12 cellular contexts compared by ENCODE assay signal in the genomic region with DNA sequence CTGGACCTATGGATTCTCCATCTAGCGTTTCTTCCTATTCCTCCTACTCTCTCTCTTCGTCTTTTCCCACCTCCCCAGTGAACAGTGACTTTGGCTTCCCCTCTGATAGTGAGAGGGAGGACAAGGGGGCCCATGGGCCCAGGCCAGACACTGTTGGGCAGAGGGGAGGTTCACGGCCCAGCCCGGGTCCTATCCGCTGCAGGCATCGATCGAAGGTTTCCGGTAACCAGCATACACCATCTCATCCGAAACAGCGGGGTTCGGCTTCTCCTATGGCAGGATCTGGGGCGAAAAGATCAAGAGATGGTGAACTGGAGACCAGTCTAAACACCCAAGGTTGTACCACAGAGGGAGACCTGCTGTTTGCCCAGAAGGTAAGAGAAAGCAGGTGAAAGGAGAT. TPM values are rescaled to one million over a fixed set of nuclear protein-coding genes. Genes with fewer than 3 reads are reported as not detected.
A peak's percentile ranks its signal among the peaks of the same experiment; 100 is the strongest.
DNase-seq lines count a peak whose midpoint lies in the region; ATAC-seq and TF ChIP-seq lines count a peak whose summit lies in the region.
"Had no signal": no experiment of that assay in that cellular context is flagged by ENCODE, and none has a peak within 500 bp of the region (broad histone marks: within the 10 kb centered on the region; RNA-seq: fewer than 3 reads in every experiment).

No MANE protein-coding gene starts in this region.

- no peaks in the 10 kb centered on the region for H3K27me3 Mint-ChIP-seq in activated CD8-positive, alpha-beta T cell treated with anti-CD3 and anti-CD28 coated beads for 36 hours
- peaks cover 11% of the 10 kb centered on the region for H3K27me3 Mint-ChIP-seq in activated CD8-positive, alpha-beta T cell treated with anti-CD3 and anti-CD28 coated beads, Interleukin-2, amount 10 ng/mL, durations not matched to agents 7 days and 5 days (ENCODE audit: low read depth)

- intact Hi-C loops in activated CD8-positive, alpha-beta T cell treated with anti-CD3 and anti-CD28 coated beads for 36 hours (cut with micrococcal nuclease), result no loop called here
- intact Hi-C loops in ascending aorta (cut with DNase I), result loop anchor here (5.0 kb wide), 2 partner anchors 39 to 216 kb away; partner anchors contain the start of genes PRPF3 and VPS45

- peaks cover 4 to 8% of the 10 kb centered on the region in 2 donors for H3K36me3 ChIP-seq in ascending aorta
- no peaks in the 10 kb centered on the region for H3K36me3 ChIP-seq in kidney epithelial cell (ENCODE audit: control insufficient read depth, insufficient read depth, low read length)

- TF ChIP-seq CTCF in activated CD8-positive, alpha-beta T cell treated with anti-CD3 and anti-CD28 coated beads for 36 hours (IDR thresholded peaks at IDR 0.05), result no peak
- TF ChIP-seq CTCF in ascending aorta (IDR thresholded peaks at IDR 0.05), result no peak
- TF ChIP-seq CTCF in kidney epithelial cell (IDR thresholded peaks at IDR 0.05; ENCODE audit: insufficient read depth, low read length, poor library complexity, severe bottlenecking), result no peak

- H3K4me1 ChIP-seq in ascending aorta, result peaks cover 0 to 18% of the 10 kb centered on the region in 2 donors

- H3K36me3 Mint-ChIP-seq in activated CD8-positive, alpha-beta T cell treated with anti-CD3 and anti-CD28 coated beads for 36 hours (ENCODE audit: low read depth), result peaks cover 2% of the 10 kb centered on the region
- H3K36me3 Mint-ChIP-seq in activated CD8-positive, alpha-beta T cell treated with anti-CD3 and anti-CD28 coated beads, Interleukin-2, amount 10 ng/mL, durations not matched to agents 7 days and 5 days (ENCODE audit: low read depth), result peaks cover 2% of the 10 kb centered on the region

- peak overlapping the region; percentile 80 for H3K4me3 Mint-ChIP-seq in activated CD8-positive, alpha-beta T cell treated with anti-CD3 and anti-CD28 coated beads for 36 hours
- no peak overlapping the region for H3K4me3 Mint-ChIP-seq in activated CD8-positive, alpha-beta T cell treated with anti-CD3 and anti-CD28 coated beads, Interleukin-2, amount 10 ng/mL, durations not matched to agents 7 days and 5 days

- CTCF ChIA-PET in activated CD8-positive, alpha-beta T cell treated with anti-CD3 and anti-CD28 coated beads for 36 hours (lab: Charles Lee), result interaction anchor here (1.8 kb wide), 1 partner anchor 28 kb away, joined by 11 read pairs; no protein-coding TSS in a partner anchor
- CTCF ChIA-PET in activated CD8-positive, alpha-beta T cell treated with anti-CD3 and anti-CD28 coated beads, Interleukin-2, amount 10 ng/mL, durations not matched to agents 7 days and 5 days (lab: Charles Lee), result interaction anchor here (6.1 kb wide), 1 partner anchor 27 kb away, joined by 92 read pairs; the partner anchor contains the start of gene CA14

- peak overlapping the region; percentile 67 to 85 for H3K4me3 ChIP-seq in ascending aorta
- H3K4me3 ChIP-seq in kidney epithelial cell (ENCODE audit: low read depth, low read length), result peak overlapping the region; percentile 56
- H3K4me3 ChIP-seq: BLaER1 had no signal

- H3K27ac Mint-ChIP-seq in activated CD8-positive, alpha-beta T cell treated with anti-CD3 and anti-CD28 coated beads for 36 hours, result no peak overlapping the region
- no peak overlapping the region for H3K27ac Mint-ChIP-seq in activated CD8-positive, alpha-beta T cell treated with anti-CD3 and anti-CD28 coated beads, Interleukin-2, amount 10 ng/mL, durations not matched to agents 7 days and 5 days

- no peaks in the 10 kb centered on the region for H3K27me3 ChIP-seq in ascending aorta
- peaks cover 2% of the 10 kb centered on the region for H3K27me3 ChIP-seq in kidney epithelial cell (ENCODE audit: control insufficient read depth, insufficient read depth, low read length)

- POLR2A ChIA-PET in activated CD8-positive, alpha-beta T cell treated with anti-CD3 and anti-CD28 coated beads for 36 hours (lab: Charles Lee), result interaction anchor here (0.6 kb wide), 1 partner anchor 14 kb away, joined by 3 read pairs; no protein-coding TSS in a partner anchor
- POLR2A ChIA-PET in activated CD8-positive, alpha-beta T cell treated with anti-CD3 and anti-CD28 coated beads, Interleukin-2, amount 10 ng/mL, durations not matched to agents 7 days and 5 days (lab: Charles Lee), result interaction anchor here (1.2 kb wide), 1 partner anchor 14 kb away, joined by 4 read pairs; the partner anchor contains the start of gene APH1A

- H3K9me3 ChIP-seq in ascending aorta, result no peaks in the 10 kb centered on the region
- H3K9me3 ChIP-seq: BLaER1 had no signal

- ATAC-seq in activated CD8-positive, alpha-beta T cell treated with anti-CD3 and anti-CD28 coated beads for 36 hours, result no peak
- no peak for ATAC-seq in activated CD8-positive, alpha-beta T cell treated with anti-CD3 and anti-CD28 coated beads, Interleukin-2, amount 10 ng/mL, durations not matched to agents 7 days and 5 days

- DNase-seq in activated CD8-positive, alpha-beta T cell treated with anti-CD3 and anti-CD28 coated beads for 36 hours, result no peak
- DNase-seq in activated CD8-positive, alpha-beta T cell treated with anti-CD3 and anti-CD28 coated beads, Interleukin-2, amount 10 ng/mL, durations not matched to agents 7 days and 5 days, result no peak
- DNase-seq in ascending aorta (ENCODE audit: low spot score in 2 of 2) (no peak), kidney epithelial cell (ENCODE audit: low read depth) (no peak), substantia nigra (lab: John Stamatoyannopoulos, UW) (no peak), NCI-H524 treated with DMSO at 0.1 percent for 48 hours (lab: John Stamatoyannopoulos, UW) (no peak)
- DNase-seq in activated CD8-positive, alpha-beta memory T cell treated with anti-CD3 and anti-CD28 coated beads, Interleukin-2, amount 50 U/mL, for 4 hours, result no peak
- DNase-seq in stimulated activated CD4-positive, alpha-beta T cell treated with anti-CD3 and anti-CD28 coated beads, Interleukin-4, amount 100 ng/mL, for 4 hours, result no peak
- DNase-seq: HCEC 1CT; stimulated activated CD4-positive, alpha-beta T cell treated with anti-CD3 and anti-CD28 coated beads, Interleukin-4, amount 100 ng/mL, for 1 hour had no signal

- H3K27ac ChIP-seq in ascending aorta (peak overlapping the region; percentile 66 to 92), substantia nigra (ENCODE audit: low read depth, low read length, poor library complexity, severe bottlenecking) (peak overlapping the region; percentile 19)
- H3K27ac ChIP-seq: BLaER1 had no signal

- H3K9me3 Mint-ChIP-seq in activated CD8-positive, alpha-beta T cell treated with anti-CD3 and anti-CD28 coated beads for 36 hours, result peaks cover 2% of the 10 kb centered on the region
- no peaks in the 10 kb centered on the region for H3K9me3 Mint-ChIP-seq in activated CD8-positive, alpha-beta T cell treated with anti-CD3 and anti-CD28 coated beads, Interleukin-2, amount 10 ng/mL, durations not matched to agents 7 days and 5 days (ENCODE audit: insufficient read depth)

- H3K4me1 Mint-ChIP-seq in activated CD8-positive, alpha-beta T cell treated with anti-CD3 and anti-CD28 coated beads for 36 hours (ENCODE audit: low read depth), result peaks cover 21% of the 10 kb centered on the region
- H3K4me1 Mint-ChIP-seq in activated CD8-positive, alpha-beta T cell treated with anti-CD3 and anti-CD28 coated beads, Interleukin-2, amount 10 ng/mL, durations not matched to agents 7 days and 5 days (ENCODE audit: low read depth), result peaks cover 24% of the 10 kb centered on the region

RNA-seq across cellular contexts. Expression of gene CIART, which starts 0.9 kb away (rescaled TPM):
- 1 to 10 TPM; 3.6 to 5.1 TPM for total RNA-seq in activated CD8-positive, alpha-beta T cell treated with anti-CD3 and anti-CD28 coated beads for 36 hours
- total RNA-seq in activated CD8-positive, alpha-beta T cell treated with anti-CD3 and anti-CD28 coated beads, Interleukin-2, amount 10 ng/mL, durations not matched to agents 7 days and 5 days, result 1 to 10 TPM; 2.0 to 2.3 TPM
- total RNA-seq in ascending aorta (0.64 TPM), kidney epithelial cell (1.8 and 2.4 TPM in 2 replicates)

RNA-seq across cellular contexts. Expression of gene MRPS21, which starts 10.4 kb away (rescaled TPM):
- 10 to 100 TPM; 73.4 to 81.9 TPM for total RNA-seq in activated CD8-positive, alpha-beta T cell treated with anti-CD3 and anti-CD28 coated beads for 36 hours
- total RNA-seq in activated CD8-positive, alpha-beta T cell treated with anti-CD3 and anti-CD28 coated beads, Interleukin-2, amount 10 ng/mL, durations not matched to agents 7 days and 5 days, result 10 to 100 TPM; 69.9 to 71.2 TPM
- 17.1 TPM for total RNA-seq in ascending aorta
- total RNA-seq in kidney epithelial cell, result 56.8 and 66.7 TPM in 2 replicates

RNA-seq across cellular contexts. Expression of gene C1orf54, which starts 10.7 kb away (rescaled TPM):
- 1 to 10 TPM in 1 of 2 experiments, under 1 TPM in 1; 0.90 to 1.3 TPM for total RNA-seq in activated CD8-positive, alpha-beta T cell treated with anti-CD3 and anti-CD28 coated beads for 36 hours
- total RNA-seq in activated CD8-positive, alpha-beta T cell treated with anti-CD3 and anti-CD28 coated beads, Interleukin-2, amount 10 ng/mL, durations not matched to agents 7 days and 5 days, result 1 to 10 TPM; 2.5 to 4.0 TPM
- 3.7 TPM for total RNA-seq in ascending aorta
- total RNA-seq in kidney epithelial cell, result 1.0 and 1.4 TPM in 2 replicates

RNA-seq across cellular contexts. Expression of gene APH1A, which starts 14.4 kb away (rescaled TPM):
- total RNA-seq in activated CD8-positive, alpha-beta T cell treated with anti-CD3 and anti-CD28 coated beads for 36 hours, result 10 to 100 TPM; 83.7 to 87.4 TPM
- total RNA-seq in activated CD8-positive, alpha-beta T cell treated with anti-CD3 and anti-CD28 coated beads, Interleukin-2, amount 10 ng/mL, durations not matched to agents 7 days and 5 days, result 100 to 1,000 TPM; 128 to 132 TPM
- total RNA-seq in ascending aorta, result 73.1 TPM
- 152 and 161 TPM in 2 replicates for total RNA-seq in kidney epithelial cell

RNA-seq across cellular contexts. Expression of gene CA14, which starts 25.7 kb away (rescaled TPM):
- not detected for total RNA-seq in activated CD8-positive, alpha-beta T cell treated with anti-CD3 and anti-CD28 coated beads for 36 hours
- total RNA-seq in activated CD8-positive, alpha-beta T cell treated with anti-CD3 and anti-CD28 coated beads, Interleukin-2, amount 10 ng/mL, durations not matched to agents 7 days and 5 days, result not detected
- total RNA-seq in ascending aorta, result not detected
- not detected in 2 replicates for total RNA-seq in kidney epithelial cell
- total RNA-seq: HT1080 had no signal
